In genomic region chr14:30291216-30291615, GRCh38 we compare ENCODE assay signal across 19 cellular contexts.
DNase-seq lines count a peak whose midpoint lies in the region; ATAC-seq and TF ChIP-seq lines count a peak whose summit lies in the region.
"Had no signal": no experiment of that assay in that cellular context is flagged by ENCODE, and none has a peak within 500 bp of the region (broad histone marks: within the 10 kb centered on the region; RNA-seq: fewer than 3 reads in every experiment).

No MANE protein-coding gene starts in this region.

- TF ChIP-seq EP300 in tibial nerve (IDR thresholded peaks at IDR 0.05): no peak

- ATAC-seq in GM21447 (IDR thresholded peaks at IDR 0.05; ENCODE audit: unreplicated experiment) (no peak), HG02973 (IDR thresholded peaks at IDR 0.05; ENCODE audit: unreplicated experiment) (no peak)
- ATAC-seq: activated T-cell treated with anti-CD3 and anti-CD28 coated beads, Interleukin-2, amount 50 U/mL, for 72 hours; Right ventricle myocardium inferior; stimulated activated naive CD8-positive, alpha-beta T cell treated with anti-CD3 and anti-CD28 coated beads, Interleukin-15, Interleukin-2, amounts not matched to agents 100 U/mL and 50 U/mL, for 24 hours; T-helper 17 cell had no signal

- H3K36me3 ChIP-seq in tibial nerve: no peaks in the 10 kb centered on the region

- DNase-seq in Daoy (ENCODE audit: low read depth): peak; percentile 63
- DNase-seq in NCI-H446 treated with DMSO at 0.1 percent for 48 hours (lab: John Stamatoyannopoulos, UW): peak; percentile 11
- DNase-seq in dermis blood vessel endothelial cell: peak; percentile 10
- peak; percentile 55 for DNase-seq in non-pigmented ciliary epithelial cell (ENCODE audit: low read depth)
- no peak for DNase-seq in tibial nerve (ENCODE audit: low spot score in 2 of 2)
- DNase-seq in activated effector memory CD4-positive, alpha-beta T cell treated with Interleukin-2 at 50 U/mL for 16 hours: no peak
- DNase-seq: activated CD4-positive, alpha-beta T cell treated with anti-CD3 and anti-CD28 coated beads, Interleukin-2, amount 10 ng/mL, durations not matched to agents 24 days and 14 days; activated T-cell treated with anti-CD3 and anti-CD28 coated beads, Interleukin-2, amount 50 U/mL, for 72 hours; DMS153; dorsolateral prefrontal cortex; NCI-H2029; NCI-H69; nucleus accumbens; stimulated activated naive CD8-positive, alpha-beta T cell treated with anti-CD3 and anti-CD28 coated beads, Interleukin-15, Interleukin-2, amounts not matched to agents 100 U/mL and 50 U/mL, for 24 hours; T-helper 17 cell had no signal

- TF ChIP-seq CTCF in tibial nerve (IDR thresholded peaks at IDR 0.05): no peak

- no peaks in the 10 kb centered on the region for H3K27me3 ChIP-seq in tibial nerve
- H3K27me3 ChIP-seq: dorsolateral prefrontal cortex had no signal

- TF ChIP-seq POLR2A in tibial nerve (IDR thresholded peaks at IDR 0.05): no peak

- H3K4me3 ChIP-seq in tibial nerve: no peak overlapping the region
- H3K4me3 ChIP-seq: dorsolateral prefrontal cortex, skin epidermis had no signal

- no peaks in the 10 kb centered on the region for H3K9me3 ChIP-seq in tibial nerve

- 56 to 65% methylated on average over 2 of the region's 2 CpGs for WGBS in tibial nerve, 2 donors

- no peaks in the 10 kb centered on the region for H3K4me1 ChIP-seq in tibial nerve

- no peak overlapping the region for H3K27ac ChIP-seq in tibial nerve
- H3K27ac ChIP-seq: dorsolateral prefrontal cortex, skin epidermis had no signal

Comparison
In these comparisons a context has a peak if more than half of its experiments do, and no peak if none do; other contexts are left out.
1. DNase-seq: peak in Daoy (single experiment), NCI-H446 treated with DMSO at 0.1 percent for 48 hours (single experiment), dermis blood vessel endothelial cell (single experiment) and non-pigmented ciliary epithelial cell (single experiment); none in tibial nerve (0 of 2) and activated effector memory CD4-positive, alpha-beta T cell treated with Interleukin-2 at 50 U/mL for 16 hours (single experiment).